Comparison of ENCODE assay signal across 30 cellular contexts in genomic region chr1:100321098-100321493, GRCh38.
"Had no signal": no experiment of that assay in that cellular context is flagged by ENCODE, and none has a peak within 500 bp of the region (broad histone marks: within the 10 kb centered on the region; RNA-seq: fewer than 3 reads in every experiment).

No MANE protein-coding gene starts in this region.

- H3K4me3 Mint-ChIP-seq: naive thymus-derived CD8-positive, alpha-beta T cell; nephron; neural progenitor cell; stimulated activated memory B cell treated with anti-CD40 and anti-IgM and Interleukin-4, amounts not matched to agents 10 μg/mL and 1 μg/mL and 100 μg/mL, for 72 hours; stimulated activated naive CD8-positive, alpha-beta T cell treated with anti-CD3 and anti-CD28 coated beads, Interleukin-15, amount 100 ng/mL, for 72 hours had no signal

- FAIRE-seq: keratinocyte, urothelium cell line had no signal

- DNase-seq: heart right ventricle; hippocampal formation; kidney glomerular epithelial cell; left colon; left lung; lower lobe of right lung; mammary epithelial cell; mesenchymal stem cell; naive thymus-derived CD8-positive, alpha-beta T cell; ovary; retina; right cardiac atrium; sigmoid colon; stimulated activated CD4-positive, alpha-beta T cell treated with anti-CD3 and anti-CD28 coated beads, Interleukin-1b, Interleukin-23, amount 100 ng/mL, for 48 hours; stimulated activated CD4-positive, alpha-beta T cell treated with anti-CD3 and anti-CD28 coated beads, Interleukin-2, amount 100 ng/mL, for 48 hours; stimulated activated CD4-positive, alpha-beta T cell treated with anti-CD3 and anti-CD28 coated beads, Interleukin-4, amount 100 ng/mL, for 4 hours; stimulated activated CD8-positive, alpha-beta memory T cell treated with anti-CD3 and anti-CD28 coated beads, Interleukin-4, amount 100 ng/mL, for 48 hours; stimulated activated naive CD4-positive, alpha-beta T cell treated with Interleukin-2 at 50 U/mL for 16 hours; stimulated activated naive CD8-positive, alpha-beta T cell treated with anti-CD3 and anti-CD28 coated beads, Interleukin-15, amount 100 ng/mL, for 72 hours; substantia nigra had no signal

- H3K4me1 Mint-ChIP-seq: naive thymus-derived CD8-positive, alpha-beta T cell; stimulated activated memory B cell treated with anti-CD40 and anti-IgM and Interleukin-4, amounts not matched to agents 10 μg/mL and 1 μg/mL and 100 μg/mL, for 72 hours had no signal

- H3K27me3 Mint-ChIP-seq: naive thymus-derived CD8-positive, alpha-beta T cell; progenitor cell of endocrine pancreas; stimulated activated memory B cell treated with anti-CD40 and anti-IgM and Interleukin-4, amounts not matched to agents 10 μg/mL and 1 μg/mL and 100 μg/mL, for 72 hours; stimulated activated naive CD8-positive, alpha-beta T cell treated with anti-CD3 and anti-CD28 coated beads, Interleukin-15, amount 100 ng/mL, for 72 hours had no signal

- H3K36me3 Mint-ChIP-seq: neural progenitor cell had no signal

- H3K27ac Mint-ChIP-seq: naive thymus-derived CD8-positive, alpha-beta T cell; nephron; neural progenitor cell; progenitor cell of endocrine pancreas; stimulated activated memory B cell treated with anti-CD40 and anti-IgM and Interleukin-4, amounts not matched to agents 10 μg/mL and 1 μg/mL and 100 μg/mL, for 72 hours; stimulated activated naive CD8-positive, alpha-beta T cell treated with anti-CD3 and anti-CD28 coated beads, Interleukin-15, amount 100 ng/mL, for 72 hours had no signal

- H2AFZ ChIP-seq: neural progenitor cell had no signal

- H3K4me2 ChIP-seq: neural progenitor cell, smooth muscle cell had no signal

- ATAC-seq: heart right ventricle; left lung; lower lobe of right lung; naive thymus-derived CD8-positive, alpha-beta T cell; right cardiac atrium; stimulated activated memory B cell treated with anti-CD40 and anti-IgM and Interleukin-4, amounts not matched to agents 10 μg/mL and 1 μg/mL and 100 μg/mL, for 72 hours; stimulated activated naive CD8-positive, alpha-beta T cell treated with anti-CD3 and anti-CD28 coated beads, Interleukin-15, amount 100 ng/mL, for 72 hours had no signal

- H3K27me3 ChIP-seq: heart right ventricle, left lung, neural progenitor cell, neutrophil, ovary, sigmoid colon, tibial nerve, upper lobe of left lung had no signal

- H3K36me3 ChIP-seq: heart right ventricle, left lung, lower lobe of right lung, neural progenitor cell, neutrophil, ovary, sigmoid colon, tibial nerve, upper lobe of left lung had no signal

- H3K4me1 ChIP-seq: left lung, lower lobe of right lung, neural progenitor cell, upper lobe of left lung had no signal

- H3K9me3 ChIP-seq: neutrophil, ovary had no signal

- H3K4me3 ChIP-seq: heart right ventricle, left lung, lower lobe of right lung, neural progenitor cell, ovary, sigmoid colon, smooth muscle cell, tibial nerve, upper lobe of left lung had no signal

- H3K27ac ChIP-seq: heart right ventricle, left lung, lower lobe of right lung, neural progenitor cell, neutrophil, ovary, sigmoid colon, tibial nerve, upper lobe of left lung had no signal
